7 cellular contexts compared by ENCODE assay signal in genomic region chr2:38074775-38075435, GRCh38. TPM values are rescaled to one million over a fixed set of nuclear protein-coding genes. Genes with fewer than 3 reads are reported as not detected.
DNase-seq lines count a peak whose midpoint lies in the region.

No MANE protein-coding gene starts in this region.

- H3K27ac ChIP-seq in HUES64 (ENCODE audit: low read depth, low read length) = no peak overlapping the region
- no peak overlapping the region for H3K27ac ChIP-seq in iPS DF 6.9 (ENCODE audit: low read length)

- no peak overlapping the region for H3K9ac ChIP-seq in HUES64 (ENCODE audit: low read depth, low read length)
- H3K9ac ChIP-seq in skeletal muscle satellite cell (ENCODE audit: low read depth, low read length) = no peak overlapping the region

- H3K36me3 ChIP-seq in HUES64 (ENCODE audit: insufficient read depth, low read length) (no peaks in the 10 kb centered on the region), iPS DF 6.9 (ENCODE audit: control insufficient read depth, insufficient read depth, low read length) (peaks cover 3% of the 10 kb centered on the region; the same call in 1 of the 2 replicates), skeletal muscle satellite cell (ENCODE audit: insufficient read depth, low read length) (peaks cover 5% of the 10 kb centered on the region)

- DNase-seq in amniotic epithelial cell (ENCODE audit: low read depth) (peak; percentile 56), iPS DF 6.9 (ENCODE audit: low read depth, low spot score) (no peak), SW 1271 (lab: John Stamatoyannopoulos, UW) (no peak), amniotic stem cell (lab: John Stamatoyannopoulos, UW) (no peak), NCI-H69 (lab: John Stamatoyannopoulos, UW) (no peak)

- peak overlapping the region; percentile 56 for H3K4me3 ChIP-seq in HUES64 (ENCODE audit: low read length)
- H3K4me3 ChIP-seq in iPS DF 6.9 (ENCODE audit: low read length) = peak overlapping the region; percentile 41; the same call in 1 of the 2 replicates
- peak overlapping the region; percentile 53 for H3K4me3 ChIP-seq in skeletal muscle satellite cell (ENCODE audit: low read length)

- H3K27me3 ChIP-seq in HUES64 (ENCODE audit: insufficient read depth, low read length) = peaks cover 82% of the 10 kb centered on the region
- peaks cover 36% of the 10 kb centered on the region for H3K27me3 ChIP-seq in iPS DF 6.9 (ENCODE audit: control insufficient read depth, insufficient read depth, low read length)
- peaks cover 66% of the 10 kb centered on the region for H3K27me3 ChIP-seq in skeletal muscle satellite cell (ENCODE audit: control insufficient read depth, insufficient read depth, low read length)

- WGBS in HUES64 = 91% methylated on average over 76 of the region's 76 CpGs
- no CpG with 5 or more reads among the region's 76 CpGs for WGBS in iPS DF 6.9 (ENCODE audit: insufficient coverage, insufficient read length)

- peak overlapping the region; percentile 92 for H3K4me2 ChIP-seq in skeletal muscle satellite cell (ENCODE audit: low read length)

- H3K9me3 ChIP-seq in HUES64 (ENCODE audit: insufficient read depth, low read depth, low read length) (no peaks in the 10 kb centered on the region), iPS DF 6.9 (ENCODE audit: control insufficient read depth, insufficient read depth, low read length) (no peaks in the 10 kb centered on the region), skeletal muscle satellite cell (replicated peaks; ENCODE audit: low read length) (peaks cover 3% of the 10 kb centered on the region)

- H3K4me1 ChIP-seq in HUES64 (ENCODE audit: insufficient read depth, low read length) (peaks cover 24% of the 10 kb centered on the region), iPS DF 6.9 (ENCODE audit: control insufficient read depth, insufficient read depth, low read length) (peaks cover 16% of the 10 kb centered on the region), skeletal muscle satellite cell (ENCODE audit: control insufficient read depth, insufficient read depth, low read length) (peaks cover 30% of the 10 kb centered on the region)

RNA-seq across cellular contexts. Expression of gene CYP1B1, which starts 1.0 kb away (rescaled TPM):
- 2.9 TPM for polyA plus RNA-seq in HUES64 (2013, experiment 1 of 2)
- polyA plus RNA-seq in HUES64 (2013, experiment 2 of 2) = 3.2 TPM
- 50.7 and 66.7 TPM in 2 replicates for total RNA-seq in skeletal muscle satellite cell (2012; rRNA removed)
